In genomic region chr20:41111578-41111951, GRCh38 we compare ENCODE assay signal across 21 cellular contexts. TPM values are rescaled to one million over a fixed set of nuclear protein-coding genes. Genes with fewer than 3 reads are reported as not detected.
DNase-seq lines count a peak whose midpoint lies in the region; ATAC-seq and TF ChIP-seq lines count a peak whose summit lies in the region.
"Had no signal": no experiment of that assay in that cellular context is flagged by ENCODE, and none has a peak within 500 bp of the region (broad histone marks: within the 10 kb centered on the region; RNA-seq: fewer than 3 reads in every experiment).

No MANE protein-coding gene starts in this region.

- H3K27ac ChIP-seq in mammary epithelial cell (ENCODE audit: insufficient read depth, low read depth, low read length) (no peak overlapping the region), PC-3 (ENCODE audit: low read length) (peak overlapping the region; percentile 67; the same call in 1 of the 2 replicates), hepatocyte (peak overlapping the region; percentile 65)
- H3K27ac ChIP-seq: ovary had no signal

- peaks cover 89% of the 10 kb centered on the region for H3K36me3 Mint-ChIP-seq in MCF 10A (ENCODE audit: insufficient read depth, unreplicated experiment)

- H3K4me3 ChIP-seq in mammary epithelial cell (replicated peaks in 1 of 3; ENCODE audit: insufficient read depth in 1 of 3, low read depth in 2 of 3, low read length in 3 of 3) (no peak overlapping the region), PC-3 (ENCODE audit: low read length) (no peak overlapping the region), hepatocyte (no peak overlapping the region), BE2C (ENCODE audit: low read depth, low read length) (no peak overlapping the region)
- H3K4me3 ChIP-seq: ovary had no signal

- BruUV-seq in MCF 10A (replicated peaks; lab: Mats Ljungman, UMichigan) (no TSS peak), mammary epithelial cell (replicated peaks; lab: Mats Ljungman, UMichigan) (no TSS peak), PC-3 (replicated peaks; lab: Mats Ljungman, UMichigan) (no TSS peak)

- intact Hi-C loops in MCF 10A (cut with micrococcal nuclease): no loop called here
- intact Hi-C loops in mammary epithelial cell (cut with micrococcal nuclease): no loop called here
- intact Hi-C loops in PC-3 (cut with micrococcal nuclease): no loop called here

- no peaks in the 10 kb centered on the region for H3K9me3 Mint-ChIP-seq in MCF 10A (ENCODE audit: unreplicated experiment)
- H3K9me3 Mint-ChIP-seq: naive thymus-derived CD8-positive, alpha-beta T cell; stimulated activated naive CD8-positive, alpha-beta T cell treated with anti-CD3 and anti-CD28 coated beads, Interleukin-15, Interleukin-2, amounts not matched to agents 100 ng/mL and 50 ng/mL, for 24 hours had no signal

- H4K20me1 ChIP-seq in mammary epithelial cell (ENCODE audit: insufficient read depth, low read length) (no peaks in the 10 kb centered on the region), PC-3 (ENCODE audit: low read length) (0 out of 2 replicates have a peak, but pooled peaks cover 5% of the 10 kb centered on the region), hepatocyte (ENCODE audit: insufficient read depth, poor library complexity, severe bottlenecking) (no peaks in the 10 kb centered on the region)

- no peaks in the 10 kb centered on the region for H3K9me2 ChIP-seq in PC-3 (replicated peaks; ENCODE audit: low read length)
- no peaks in the 10 kb centered on the region for H3K9me2 ChIP-seq in hepatocyte (replicated peaks; ENCODE audit: insufficient read depth)
- H3K9me2 ChIP-seq: SK-N-SH had no signal

- H3K4me2 ChIP-seq in mammary epithelial cell (ENCODE audit: insufficient read depth, low read depth, low read length) (no peak overlapping the region), PC-3 (ENCODE audit: low read length) (no peak overlapping the region), hepatocyte (no peak overlapping the region)
- H3K4me2 ChIP-seq: SK-N-SH had no signal

- H3K4me1 Mint-ChIP-seq in MCF 10A (ENCODE audit: insufficient read depth, unreplicated experiment): peaks cover 5% of the 10 kb centered on the region

- DNase-seq in MCF 10A (ENCODE audit: unreplicated experiment) (no peak), mammary epithelial cell (no peak), PC-3 (no peak), hepatocyte (ENCODE audit: low spot score) (no peak), left lobe of liver (ENCODE audit: low spot score) (no peak), BE2C (no peak), amniotic stem cell (lab: John Stamatoyannopoulos, UW) (no peak)
- DNase-seq: activated gamma-delta T cell; DMS79; HCEC 1CT; mesenchymal stem cell; naive thymus-derived CD8-positive, alpha-beta T cell; NCI-H1092 treated with DMSO at 0.1 percent for 48 hours; NCI-H2081 treated with DMSO at 0.1 percent for 48 hours; NCI-H524; ovary; SK-N-SH; stimulated activated CD4-positive, alpha-beta T cell treated with anti-CD3 and anti-CD28 coated beads, Interleukin-2, amount 100 ng/mL, for 24 hours; T1000 had no signal

- H2AFZ ChIP-seq in mammary epithelial cell (ENCODE audit: low read depth, low read length) (no peak overlapping the region), PC-3 (ENCODE audit: low read length) (no peak overlapping the region), hepatocyte (no peak overlapping the region)

- H3K79me2 ChIP-seq in mammary epithelial cell (ENCODE audit: insufficient read depth, low read length) (peaks cover 7% of the 10 kb centered on the region), PC-3 (ENCODE audit: low read length) (no peaks in the 10 kb centered on the region), hepatocyte (peaks cover 11% of the 10 kb centered on the region)

- TF ChIP-seq CTCF in MCF 10A (IDR thresholded peaks at IDR 0.05; ENCODE audit: unreplicated experiment) (no peak), mammary epithelial cell (conservative IDR thresholded peaks at IDR 0.05 in 1 of 2, IDR thresholded peaks at IDR 0.05 in 1 of 2; ENCODE audit: extremely low read depth in 1 of 2, insufficient read depth in 1 of 2, low read depth in 1 of 2, low read length in 2 of 2) (no peak), PC-3 (conservative IDR thresholded peaks at IDR 0.05; ENCODE audit: low read depth, low read length) (no peak), hepatocyte (IDR thresholded peaks at IDR 0.05; ENCODE audit: poor library complexity) (no peak), BE2C (IDR thresholded peaks at IDR 0.05; ENCODE audit: low read depth, low read length) (no peak)

- peak overlapping the region; percentile 55 for H3K27ac Mint-ChIP-seq in MCF 10A (ENCODE audit: low read depth, unreplicated experiment)

- ATAC-seq in PC-3 (no peak), left lobe of liver (no peak), GM21619 (IDR thresholded peaks at IDR 0.05; ENCODE audit: unreplicated experiment) (no peak)
- ATAC-seq: naive thymus-derived CD8-positive, alpha-beta T cell had no signal

- H3K4me3 Mint-ChIP-seq in MCF 10A (ENCODE audit: unreplicated experiment): no peak overlapping the region
- H3K4me3 Mint-ChIP-seq: naive thymus-derived CD8-positive, alpha-beta T cell; stimulated activated naive CD8-positive, alpha-beta T cell treated with anti-CD3 and anti-CD28 coated beads, Interleukin-15, Interleukin-2, amounts not matched to agents 100 ng/mL and 50 ng/mL, for 24 hours had no signal

- no peaks in the 10 kb centered on the region for H3K9me3 ChIP-seq in mammary epithelial cell (replicated peaks; ENCODE audit: insufficient read depth, low read length)
- no peaks in the 10 kb centered on the region for H3K9me3 ChIP-seq in PC-3 (ENCODE audit: low read length)
- no peaks in the 10 kb centered on the region for H3K9me3 ChIP-seq in hepatocyte (ENCODE audit: low read depth)
- no peaks in the 10 kb centered on the region for H3K9me3 ChIP-seq in BE2C
- H3K9me3 ChIP-seq: ovary, SK-N-SH had no signal

- no peaks in the 10 kb centered on the region for H3K27me3 Mint-ChIP-seq in MCF 10A (ENCODE audit: insufficient read depth, unreplicated experiment)
- H3K27me3 Mint-ChIP-seq: naive thymus-derived CD8-positive, alpha-beta T cell; stimulated activated naive CD8-positive, alpha-beta T cell treated with anti-CD3 and anti-CD28 coated beads, Interleukin-15, Interleukin-2, amounts not matched to agents 100 ng/mL and 50 ng/mL, for 24 hours had no signal

- in situ Hi-C loops in mammary epithelial cell (cut with MboI; ENCODE audit: low sequenced_read_pairs in 2 of 2): no loop called here

- POLR2A ChIA-PET in MCF 10A (lab: Yijun Ruan, JAX) (interaction anchor here (1.2 kb wide), 1 partner anchor 23 kb away, joined by 3 read pairs; no protein-coding TSS in a partner anchor), PC-3 (lab: Charles Lee; ENCODE audit: unreplicated experiment) (interaction anchor here (0.7 kb wide), 1 partner anchor 45 kb away, joined by 12 read pairs; no protein-coding TSS in a partner anchor)

- H3K36me3 ChIP-seq in mammary epithelial cell (ENCODE audit: insufficient read depth, low read length) (peaks cover 46% of the 10 kb centered on the region), PC-3 (ENCODE audit: low read depth, low read length) (peaks cover 79% of the 10 kb centered on the region), hepatocyte (replicated peaks; ENCODE audit: insufficient read depth, low read depth) (no peaks in the 10 kb centered on the region), BE2C (peaks cover 90% of the 10 kb centered on the region)
- H3K36me3 ChIP-seq: ovary had no signal

- H3K4me1 ChIP-seq in mammary epithelial cell (ENCODE audit: insufficient read depth, low read length) (peaks cover 7% of the 10 kb centered on the region), PC-3 (ENCODE audit: insufficient read depth, low read length) (peaks cover 21% of the 10 kb centered on the region), hepatocyte (ENCODE audit: insufficient read depth) (peaks cover 9% of the 10 kb centered on the region), BE2C (no peaks in the 10 kb centered on the region; the same call in 1 of the 2 replicates)

- CTCF ChIA-PET in MCF 10A (lab: Yijun Ruan, JAX): interaction anchor here (0.7 to 4.8 kb wide), 7 partner anchors 9 to 1829 kb away, joined by 3 to 26 read pairs (median 7); no protein-coding TSS in a partner anchor
- CTCF ChIA-PET in mammary epithelial cell (lab: Charles Lee; ENCODE audit: low non-redundant PET): no interaction called here
- CTCF ChIA-PET in PC-3 (lab: Charles Lee): interaction anchor here (0.9 kb wide), 1 partner anchor 121 kb away, joined by 4 read pairs; no protein-coding TSS in a partner anchor

- WGBS in mammary epithelial cell (ENCODE audit: low coverage, missing lambda C conversion rate): 89% methylated on average over 3 of the region's 5 CpGs
- 93% methylated on average over 5 of the region's 5 CpGs for WGBS in hepatocyte (ENCODE audit: low lambda C conversion rate, missing lambda C conversion rate)

- H3K27me3 ChIP-seq in mammary epithelial cell (ENCODE audit: insufficient read depth, low read length) (no peaks in the 10 kb centered on the region), PC-3 (ENCODE audit: low read length) (no peaks in the 10 kb centered on the region), hepatocyte (no peaks in the 10 kb centered on the region), BE2C (no peaks in the 10 kb centered on the region)
- H3K27me3 ChIP-seq: ovary had no signal

- no peaks in the 10 kb centered on the region for H3F3A ChIP-seq in PC-3 (ENCODE audit: low read length, unreplicated experiment)

- dilution Hi-C loops in mammary epithelial cell (cut with HindIII; ENCODE audit: low sequenced_read_pairs): no loop called here

- H3K9ac ChIP-seq in mammary epithelial cell (ENCODE audit: insufficient read depth, low read length) (no peak overlapping the region), PC-3 (ENCODE audit: low read length) (no peak overlapping the region)
- H3K9ac ChIP-seq: SK-N-SH had no signal

RNA-seq across cellular contexts. Expression of gene PLCG1, which starts 25.8 kb away (rescaled TPM):
- total RNA-seq in MCF 10A (2022) (33.2 and 48.1 TPM in 2 replicates), mammary epithelial cell (10 to 100 TPM; 74.3 to 75.8 TPM), PC-3 (2014; rRNA removed) (68.8 and 112 TPM in 2 replicates), hepatocyte (48.5 and 73.2 TPM in 2 replicates), left lobe of liver (17.5 TPM)
- polyA plus RNA-seq in mammary epithelial cell (34.9 TPM), hepatocyte (52.7 and 52.8 TPM in 2 replicates)
- polyA minus RNA-seq in mammary epithelial cell: 170 TPM
- polyA plus RNA-seq in BE2C (2012; ENCODE audit: insufficient read depth, insufficient read length, low read depth): 123 TPM
